In genomic region chr20:63978319-63979220, GRCh38 we compare ENCODE assay signal across 8 cellular contexts. TPM values are rescaled to one million over a fixed set of nuclear protein-coding genes. Genes with fewer than 3 reads are reported as not detected.
DNase-seq lines count a peak whose midpoint lies in the region; ATAC-seq and TF ChIP-seq lines count a peak whose summit lies in the region.

No MANE protein-coding gene starts in this region.

- H3K4me1 ChIP-seq in CD8-positive, alpha-beta memory T cell (ENCODE audit: insufficient read depth, low read length): peaks cover 56% of the 10 kb centered on the region

- peak overlapping the region; percentile 74 to 89 (median 86) for H3K4me3 Mint-ChIP-seq in CD8-positive, alpha-beta memory T cell
- peak overlapping the region; percentile 67 for H3K4me3 Mint-ChIP-seq in chondrocyte (ENCODE audit: unreplicated experiment)
- peak overlapping the region; percentile 82 to 89 for H3K4me3 Mint-ChIP-seq in stimulated activated naive B cell treated with anti-CD40 and anti-IgM and Interleukin-4, amounts not matched to agents 10 μg/mL and 1 μg/mL and 100 μg/mL, for 72 hours

- CTCF ChIA-PET in CD8-positive, alpha-beta memory T cell (lab: Charles Lee): interaction anchor here (1.0 to 2.3 kb wide), 8 partner anchors 22 to 142 kb away, joined by 3 to 57 read pairs (median 7); partner anchors contain the start of genes C20orf204, TPD52L2 and UCKL1

- H3K36me3 Mint-ChIP-seq in CD8-positive, alpha-beta memory T cell: peaks cover 6 to 41% (median 11%) of the 10 kb centered on the region in 3 donors
- H3K36me3 Mint-ChIP-seq in chondrocyte (ENCODE audit: low read depth): peaks cover 3% of the 10 kb centered on the region
- H3K36me3 Mint-ChIP-seq in stimulated activated naive B cell treated with anti-CD40 and anti-IgM and Interleukin-4, amounts not matched to agents 10 μg/mL and 1 μg/mL and 100 μg/mL, for 72 hours: peaks cover 29 to 40% of the 10 kb centered on the region in 2 donors

- peaks cover 54 to 75% (median 70%) of the 10 kb centered on the region in 3 donors for H3K4me1 Mint-ChIP-seq in CD8-positive, alpha-beta memory T cell
- H3K4me1 Mint-ChIP-seq in chondrocyte (ENCODE audit: low read depth): peaks cover 49% of the 10 kb centered on the region
- peaks cover 47 to 74% of the 10 kb centered on the region in 2 donors for H3K4me1 Mint-ChIP-seq in stimulated activated naive B cell treated with anti-CD40 and anti-IgM and Interleukin-4, amounts not matched to agents 10 μg/mL and 1 μg/mL and 100 μg/mL, for 72 hours

- DNase-seq in CD8-positive, alpha-beta memory T cell: peak; percentile 37 to 62 (median 46)
- DNase-seq in KBM-7 (peak; percentile 63), T-helper 2 cell (peak in 4 of 5 experiments; percentile 16 to 74 (median 45)), chondrocyte (ENCODE audit: low spot score) (no peak), lung microvascular endothelial cell (ENCODE audit: low read depth in 2 of 2) (peak; percentile 46 to 62), hippocampal formation (lab: John Stamatoyannopoulos, UW) (no peak)
- DNase-seq in stimulated activated naive B cell treated with anti-CD40 and anti-IgM and Interleukin-4, amounts not matched to agents 10 μg/mL and 1 μg/mL and 100 μg/mL, for 72 hours: peak; percentile 75

- TF ChIP-seq CTCF in chondrocyte (IDR thresholded peaks at IDR 0.05): no peak

- peak; percentile 31 for ATAC-seq in GM19351 (IDR thresholded peaks at IDR 0.05; ENCODE audit: unreplicated experiment)
- ATAC-seq in stimulated activated naive B cell treated with anti-CD40 and anti-IgM and Interleukin-4, amounts not matched to agents 10 μg/mL and 1 μg/mL and 100 μg/mL, for 72 hours (replicated peaks): peak; percentile 27 to 36

- H3K27me3 Mint-ChIP-seq in CD8-positive, alpha-beta memory T cell: no peaks in the 10 kb centered on the region
- H3K27me3 Mint-ChIP-seq in chondrocyte (ENCODE audit: low read depth): no peaks in the 10 kb centered on the region
- H3K27me3 Mint-ChIP-seq in stimulated activated naive B cell treated with anti-CD40 and anti-IgM and Interleukin-4, amounts not matched to agents 10 μg/mL and 1 μg/mL and 100 μg/mL, for 72 hours: no peaks in the 10 kb centered on the region

- in situ Hi-C loops in KBM-7 (cut with MboI; ENCODE audit: low pct_unique_long_range_greater_than_20kb, low sequenced_read_pairs): no loop called here

- H3K9me3 ChIP-seq in CD8-positive, alpha-beta memory T cell (ENCODE audit: low read length): no peaks in the 10 kb centered on the region

- no peaks in the 10 kb centered on the region for H3K9me3 Mint-ChIP-seq in CD8-positive, alpha-beta memory T cell
- H3K9me3 Mint-ChIP-seq in chondrocyte (ENCODE audit: low read depth): no peaks in the 10 kb centered on the region
- no peaks in the 10 kb centered on the region for H3K9me3 Mint-ChIP-seq in stimulated activated naive B cell treated with anti-CD40 and anti-IgM and Interleukin-4, amounts not matched to agents 10 μg/mL and 1 μg/mL and 100 μg/mL, for 72 hours

- H3K27ac ChIP-seq in CD8-positive, alpha-beta memory T cell (ENCODE audit: low read depth, low read length): peak overlapping the region; percentile 45

- no peaks in the 10 kb centered on the region for H3K27me3 ChIP-seq in CD8-positive, alpha-beta memory T cell (ENCODE audit: insufficient read depth, low read length, poor library complexity, severe bottlenecking)

- H3K4me3 ChIP-seq in CD8-positive, alpha-beta memory T cell (ENCODE audit: low read length): peak overlapping the region; percentile 64

- H3K27ac Mint-ChIP-seq in CD8-positive, alpha-beta memory T cell: peak overlapping the region; percentile 78 to 95 (median 90)
- no peak overlapping the region for H3K27ac Mint-ChIP-seq in chondrocyte (ENCODE audit: unreplicated experiment)
- peak overlapping the region; percentile 86 for H3K27ac Mint-ChIP-seq in stimulated activated naive B cell treated with anti-CD40 and anti-IgM and Interleukin-4, amounts not matched to agents 10 μg/mL and 1 μg/mL and 100 μg/mL, for 72 hours

- POLR2A ChIA-PET in CD8-positive, alpha-beta memory T cell (lab: Charles Lee): interaction anchor here (0.6 to 2.5 kb wide), 2 partner anchors 22 to 62 kb away, joined by 3 to 18 read pairs; partner anchors contain the start of gene UCKL1

- peaks cover 10% of the 10 kb centered on the region for H3K36me3 ChIP-seq in CD8-positive, alpha-beta memory T cell (ENCODE audit: insufficient read depth, low read length)

RNA-seq across cellular contexts. Expression of gene SAMD10, which starts 0.9 kb away (rescaled TPM):
- total RNA-seq in CD8-positive, alpha-beta memory T cell: 10 to 100 TPM; 19.3 to 24.5 TPM
- 15.6 TPM for polyA plus RNA-seq in CD8-positive, alpha-beta memory T cell
- total RNA-seq in chondrocyte: 3.8 to 4.7 TPM (median 4.3 TPM) in 3 replicates
- 3.1 and 3.2 TPM in 2 replicates for total RNA-seq in lung microvascular endothelial cell

RNA-seq across cellular contexts. Expression of gene PRPF6, which starts 2.4 kb away (rescaled TPM):
- 10 to 100 TPM; 76.2 to 78.3 TPM for total RNA-seq in CD8-positive, alpha-beta memory T cell
- polyA plus RNA-seq in CD8-positive, alpha-beta memory T cell: 97.1 TPM
- total RNA-seq in chondrocyte (49.0 to 56.6 TPM (median 49.5 TPM) in 3 replicates), lung microvascular endothelial cell (38.8 and 54.8 TPM in 2 replicates)

RNA-seq across cellular contexts. Expression of gene ZNF512B, which starts 8.8 kb away (rescaled TPM):
- total RNA-seq in CD8-positive, alpha-beta memory T cell: 10 to 100 TPM; 11.5 to 12.1 TPM
- 1.0 TPM for polyA plus RNA-seq in CD8-positive, alpha-beta memory T cell
- total RNA-seq in chondrocyte (36.5 to 44.3 TPM (median 37.2 TPM) in 3 replicates), lung microvascular endothelial cell (6.1 and 7.1 TPM in 2 replicates)

RNA-seq across cellular contexts. Expression of gene UCKL1, which starts 22.4 kb away (rescaled TPM):
- 10 to 100 TPM; 35.7 to 36.2 TPM for total RNA-seq in CD8-positive, alpha-beta memory T cell
- 34.5 TPM for polyA plus RNA-seq in CD8-positive, alpha-beta memory T cell
- total RNA-seq in chondrocyte: 24.3 to 27.5 TPM (median 27.2 TPM) in 3 replicates
- 25.5 and 29.6 TPM in 2 replicates for total RNA-seq in lung microvascular endothelial cell

RNA-seq across cellular contexts. Expression of gene C20orf204, which starts 57.4 kb away (rescaled TPM):
- 1 to 10 TPM; 2.4 to 2.7 TPM for total RNA-seq in CD8-positive, alpha-beta memory T cell
- polyA plus RNA-seq in CD8-positive, alpha-beta memory T cell: 0.40 TPM
- total RNA-seq in chondrocyte (0.77 to 3.3 TPM (median 0.97 TPM) in 3 replicates), lung microvascular endothelial cell (4.8 and 6.9 TPM in 2 replicates)

Comparison
In these comparisons a context has a peak if more than half of its experiments do, and no peak if none do; other contexts are left out.
1. DNase-seq: peak in CD8-positive, alpha-beta memory T cell (5 of 5), KBM-7 (single experiment), T-helper 2 cell (4 of 5), lung microvascular endothelial cell (2 of 2) and stimulated activated naive B cell treated with anti-CD40 and anti-IgM and Interleukin-4, amounts not matched to agents 10 μg/mL and 1 μg/mL and 100 μg/mL, for 72 hours (single experiment); none in chondrocyte (single experiment) and hippocampal formation (0 of 2).
2. Peak in every context shown above with its lines, with median percentiles within 50 percentile points of each other: H3K4me3 Mint-ChIP-seq.